ENCODE assay signal across 16 cellular contexts in the genomic region with DNA sequence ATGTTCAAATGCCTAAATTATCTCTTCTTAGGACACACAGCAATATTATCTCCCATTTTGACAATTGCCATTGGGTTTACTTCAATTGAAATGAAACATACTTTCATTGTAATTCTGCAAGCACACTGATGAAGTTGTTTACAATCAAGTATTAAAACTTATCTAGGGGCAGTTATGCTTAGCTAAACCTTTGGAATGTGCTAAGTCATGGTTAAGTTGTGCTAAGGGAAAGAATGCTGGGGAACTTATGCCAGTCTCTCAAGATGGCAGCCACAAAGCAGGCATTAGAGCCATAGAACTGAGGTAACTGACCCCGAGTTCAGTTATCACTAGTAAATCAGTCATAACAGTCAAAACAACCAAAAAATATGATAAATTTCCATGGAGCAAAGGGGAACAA. TPM values are rescaled to one million over a fixed set of nuclear protein-coding genes. Genes with fewer than 3 reads are reported as not detected.
DNase-seq lines count a peak whose midpoint lies in the region; ATAC-seq, FAIRE-seq and TF ChIP-seq lines count a peak whose summit lies in the region.
"Had no signal": no experiment of that assay in that cellular context is flagged by ENCODE, and none has a peak within 500 bp of the region (broad histone marks: within the 10 kb centered on the region; RNA-seq: fewer than 3 reads in every experiment).

No MANE protein-coding gene starts in this region.

- no peak for FAIRE-seq in H1 (lab: Jason Lieb, UNC)
- FAIRE-seq: D721Med had no signal

- no peak overlapping the region for H2AK9ac ChIP-seq in IMR-90 (replicated peaks; ENCODE audit: low read depth, low read length, poor library complexity)

- H3K14ac ChIP-seq in IMR-90 (replicated peaks; ENCODE audit: low read depth, low read length) (peak overlapping the region; percentile 2; the same call in 1 of the 2 replicates), H1 (ENCODE audit: insufficient read length) (no peak overlapping the region)

- TF ChIP-seq POLR2A in IMR-90 (IDR thresholded peaks at IDR 0.05; ENCODE audit: low read depth, low read length) = no peak
- TF ChIP-seq POLR2A in H1 (IDR thresholded peaks at IDR 0.05; ENCODE audit: control extremely low read depth in 1 of 2, low read depth in 2 of 2, low read length in 2 of 2) = no peak

- H2AFZ ChIP-seq in ACC112 (ENCODE audit: low read length, unreplicated experiment) (peak overlapping the region; percentile 3), IMR-90 (replicated peaks; ENCODE audit: low read length, poor library complexity) (no peak overlapping the region), H1 (ENCODE audit: low read length) (no peak overlapping the region)
- H2AFZ ChIP-seq: parathyroid adenoma had no signal

- H3K27me3 ChIP-seq in ACC112 (ENCODE audit: insufficient read depth, low read length) (no peaks in the 10 kb centered on the region), IMR-90 (ENCODE audit: control insufficient read depth, insufficient read depth, low read length) (no peaks in the 10 kb centered on the region), H1 (replicated peaks in 1 of 4; ENCODE audit: control insufficient read depth in 3 of 4, extremely low read depth in 1 of 4, insufficient read depth in 3 of 4, low read length in 3 of 4) (no peaks in the 10 kb centered on the region), BE2C (no peaks in the 10 kb centered on the region), WERI-Rb-1 (ENCODE audit: insufficient read depth, low read depth, severe bottlenecking) (peaks cover 37% of the 10 kb centered on the region)

- TF ChIP-seq RAD21 in IMR-90 (IDR thresholded peaks at IDR 0.05; ENCODE audit: low read length) (no peak), H1 (IDR thresholded peaks at IDR 0.05 in 1 of 2, conservative IDR thresholded peaks at IDR 0.05 in 1 of 2; ENCODE audit: low read depth in 2 of 2, low read length in 2 of 2) (no peak)

- H3K9me3 ChIP-seq in IMR-90 (ENCODE audit: control insufficient read depth, insufficient read depth, low read length) (no peaks in the 10 kb centered on the region), H1 (ENCODE audit: insufficient read depth in 2 of 2, low read depth in 1 of 2, low read length in 1 of 2) (no peaks in the 10 kb centered on the region), BE2C (no peaks in the 10 kb centered on the region), WERI-Rb-1 (ENCODE audit: severe bottlenecking) (no peaks in the 10 kb centered on the region)

- H3K4me3 ChIP-seq in ACC112 (ENCODE audit: low read depth, low read length) (no peak overlapping the region), IMR-90 (ENCODE audit: insufficient read depth, low read depth, low read length) (no peak overlapping the region), H1 (ENCODE audit: extremely low read depth in 1 of 4, insufficient read depth in 2 of 4, low read depth in 3 of 4, low read length in 4 of 4) (no peak overlapping the region), BE2C (ENCODE audit: low read depth, low read length) (no peak overlapping the region), WERI-Rb-1 (ENCODE audit: low read depth, low read length) (no peak overlapping the region)

- no TSS peak for BruUV-seq in IMR-90 (replicated peaks; lab: Mats Ljungman, UMichigan)

- ATAC-seq in IMR-90 (ENCODE audit: low read depth) = peak; percentile 83
- ATAC-seq in left colon = peak; percentile 38
- no peak for ATAC-seq in HG03045 (IDR thresholded peaks at IDR 0.05; ENCODE audit: unreplicated experiment)

- peak overlapping the region; percentile 44 for H2BK5ac ChIP-seq in IMR-90 (ENCODE audit: low read depth, low read length, poor library complexity, severe bottlenecking)
- H2BK5ac ChIP-seq in H1 (ENCODE audit: low read depth, low read length) = no peak overlapping the region

- no peaks in the 10 kb centered on the region for H3K79me1 ChIP-seq in IMR-90 (ENCODE audit: low read depth in 1 of 2, low read length in 2 of 2)
- H3K79me1 ChIP-seq in H1 (ENCODE audit: low read depth, low read length) = no peaks in the 10 kb centered on the region

- intact Hi-C loops in IMR-90 (cut with micrococcal nuclease) = no loop called here
- intact Hi-C loops in left colon (cut with DNase I, micrococcal nuclease) = no loop called here
- intact Hi-C loops in head of caudate nucleus (cut with DNase I) = no loop called here

- CTCF ChIA-PET in IMR-90 (lab: Yijun Ruan, JAX) = interaction anchor here (0.5 to 1.1 kb wide), 4 partner anchors 9 to 93 kb away, joined by 3 to 4 read pairs (median 3); no protein-coding TSS in a partner anchor
- CTCF ChIA-PET in H1 (lab: Charles Lee; ENCODE audit: partially characterized antibody) = interaction anchor here (1.1 to 1.5 kb wide), 3 partner anchors 8 to 39 kb away, joined by 3 to 4 read pairs (median 3); no protein-coding TSS in a partner anchor

- POLR2A ChIA-PET in IMR-90 (lab: Charles Lee; ENCODE audit: unreplicated experiment) = interaction anchor here (1.1 kb wide), 1 partner anchor 14 kb away, joined by 6 read pairs; no protein-coding TSS in a partner anchor
- POLR2A ChIA-PET in H1 (lab: Charles Lee; ENCODE audit: partially characterized antibody) = no interaction called here

- H3K79me2 ChIP-seq in ACC112 (ENCODE audit: control insufficient read depth, insufficient read depth, low read length, unreplicated experiment) (no peaks in the 10 kb centered on the region), H1 (ENCODE audit: control insufficient read depth in 1 of 2, insufficient read depth in 2 of 2, low read length in 2 of 2) (no peaks in the 10 kb centered on the region)
- H3K79me2 ChIP-seq: parathyroid adenoma had no signal

- H2BK12ac ChIP-seq in H1 (ENCODE audit: low read depth, low read length) = no peak overlapping the region

- H2AK5ac ChIP-seq in IMR-90 (ENCODE audit: low read depth, low read length) (no peak overlapping the region), H1 (ENCODE audit: low read depth, low read length) (no peak overlapping the region)

- peak overlapping the region; percentile 99 for H3K18ac ChIP-seq in IMR-90 (ENCODE audit: low read depth, low read length)
- H3K18ac ChIP-seq in H1 (ENCODE audit: extremely low read depth, low read length) = no peak overlapping the region

- H2BK120ac ChIP-seq in IMR-90 (ENCODE audit: low read depth, low read length) (peak overlapping the region; percentile 86), H1 (replicated peaks; ENCODE audit: low read depth, low read length) (no peak overlapping the region)

- no peaks in the 10 kb centered on the region for H3K23me2 ChIP-seq in H1 (ENCODE audit: low read depth, low read length)

- H3K4ac ChIP-seq in IMR-90 (ENCODE audit: low read depth, low read length) = peak overlapping the region; percentile 76; the same call in 1 of the 2 replicates
- no peak overlapping the region for H3K4ac ChIP-seq in H1 (replicated peaks; ENCODE audit: insufficient read length, low read depth, low read length)

- DNase-seq in IMR-90 (peak; percentile 68), H1 (ENCODE audit: low read depth in 1 of 2, low spot score in 2 of 2) (no peak), left colon (no peak), head of caudate nucleus (no peak), BE2C (no peak), WERI-Rb-1 (no peak)
- DNase-seq: activated naive CD4-positive, alpha-beta T cell treated with anti-CD3 and anti-CD28 coated beads, Interleukin-2, amount 10 ng/mL, durations not matched to agents 7 days and 5 days; effector CD4-positive, alpha-beta T cell; islet precursor cell; NCI-H446; stimulated activated CD4-positive, alpha-beta T cell treated with anti-CD3 and anti-CD28 coated beads, Interleukin-12 subunit alpha, Interleukin-12 subunit beta, amount 100 ng/mL, for 4 hours; stimulated activated naive CD4-positive, alpha-beta T cell treated with Interleukin-2 at 50 U/mL for 16 hours had no signal

- TF ChIP-seq EP300 in H1 (IDR thresholded peaks at IDR 0.05; ENCODE audit: borderline replicate concordance in 1 of 2, low read depth in 2 of 2, low read length in 2 of 2) = no peak

- dilution Hi-C loops in IMR-90 (cut with HindIII; ENCODE audit: low sequenced_read_pairs, unreplicated experiment) = no loop called here

- TF ChIP-seq CTCF in IMR-90 (conservative IDR thresholded peaks at IDR 0.05; ENCODE audit: low read depth, low read length) (no peak), H1 (IDR thresholded peaks at IDR 0.05; ENCODE audit: control extremely low read depth in 1 of 3, insufficient read depth in 1 of 3, low read depth in 1 of 3, low read length in 3 of 3) (no peak), BE2C (IDR thresholded peaks at IDR 0.05; ENCODE audit: low read depth, low read length) (no peak), WERI-Rb-1 (IDR thresholded peaks at IDR 0.05; ENCODE audit: low read depth, low read length) (no peak)

- peak overlapping the region; percentile 75; the same call in 1 of the 2 replicates for H2BK20ac ChIP-seq in IMR-90 (ENCODE audit: low read depth, low read length)
- no peak overlapping the region for H2BK20ac ChIP-seq in H1 (ENCODE audit: low read length)

- H2BK15ac ChIP-seq in IMR-90 (ENCODE audit: low read depth, low read length) (0 out of 3 replicates have a peak overlapping the region, but pooled peaks have one; percentile 1), H1 (ENCODE audit: low read length) (no peak overlapping the region)

- H3K56ac ChIP-seq in IMR-90 (ENCODE audit: extremely low read depth, insufficient read depth, low read length) (no peak overlapping the region), H1 (replicated peaks; ENCODE audit: insufficient read length, low read depth, low read length) (no peak overlapping the region)

- WGBS in IMR-90 (ENCODE audit: extremely low coverage in 2 of 2, insufficient read length in 1 of 2), 2 experiments = no CpG with 5 or more reads among the region's 1 CpG
- WGBS in H1 (ENCODE audit: extremely low coverage in 1 of 2, insufficient coverage in 1 of 2, insufficient read length in 1 of 2, insufficient replicate concordance in 2 of 2, low coverage in 1 of 2, low lambda C conversion rate in 2 of 2, missing lambda C conversion rate in 1 of 2), 2 experiments = 92% methylated on average over 1 of the region's 1 CpG; no CpG with 5 or more reads in 1 of the 2 experiments

- H4K91ac ChIP-seq in IMR-90 (ENCODE audit: insufficient read depth, low read depth, low read length) = peak overlapping the region; percentile 22
- H4K91ac ChIP-seq in H1 (replicated peaks; ENCODE audit: insufficient read length, low read length) = no peak overlapping the region

- no peaks in the 10 kb centered on the region for H3K36me3 ChIP-seq in ACC112 (ENCODE audit: insufficient read depth, low read length)
- no peaks in the 10 kb centered on the region for H3K36me3 ChIP-seq in IMR-90 (ENCODE audit: control insufficient read depth, insufficient read depth, low read length)
- no peaks in the 10 kb centered on the region for H3K36me3 ChIP-seq in H1 (ENCODE audit: control insufficient read depth in 2 of 4, insufficient read depth in 4 of 4, low read length in 3 of 4)
- no peaks in the 10 kb centered on the region; the same call in 1 of the 2 replicates for H3K36me3 ChIP-seq in BE2C
- H3K36me3 ChIP-seq in WERI-Rb-1 = no peaks in the 10 kb centered on the region

- H3K23ac ChIP-seq in IMR-90 (ENCODE audit: low read depth, low read length) (peak overlapping the region; percentile 0; the same call in 1 of the 2 replicates), H1 (ENCODE audit: insufficient read length) (no peak overlapping the region)

- H4K5ac ChIP-seq in IMR-90 (ENCODE audit: low read depth, low read length) (peak overlapping the region; percentile 97), H1 (ENCODE audit: insufficient read length, low read depth, low read length) (no peak overlapping the region)

- in situ Hi-C loops in IMR-90 (cut with MboI; ENCODE audit: low sequenced_read_pairs) = no loop called here

- H3K4me1 ChIP-seq in ACC112 (ENCODE audit: control insufficient read depth, insufficient read depth, low read length, unreplicated experiment) (peaks cover 27% of the 10 kb centered on the region), IMR-90 (ENCODE audit: control insufficient read depth, insufficient read depth, low read length) (peaks cover 11% of the 10 kb centered on the region), H1 (replicated peaks in 1 of 4; ENCODE audit: control insufficient read depth in 3 of 4, insufficient read depth in 4 of 4, low read length in 3 of 4) (no peaks in the 10 kb centered on the region), BE2C (peaks cover 41% of the 10 kb centered on the region)
- H3K4me1 ChIP-seq: parathyroid adenoma had no signal

- H3K4me2 ChIP-seq in IMR-90 (ENCODE audit: low read depth, low read length) = peak overlapping the region; percentile 27; the same call in 1 of the 2 replicates
- H3K4me2 ChIP-seq in H1 (ENCODE audit: insufficient read depth in 1 of 2, low read depth in 2 of 2, low read length in 2 of 2) = no peak overlapping the region

- no peaks in the 10 kb centered on the region for H4K20me1 ChIP-seq in IMR-90 (ENCODE audit: insufficient read depth, low read length)
- H4K20me1 ChIP-seq in H1 (replicated peaks in 1 of 2; ENCODE audit: control insufficient read depth in 1 of 2, insufficient read depth in 2 of 2, low read length in 2 of 2) = no peaks in the 10 kb centered on the region

- peak overlapping the region; percentile 41 to 63; a peak in 3 of 4 replicates for H4K8ac ChIP-seq in IMR-90 (ENCODE audit: low read depth in 2 of 2, low read length in 2 of 2)
- no peak overlapping the region for H4K8ac ChIP-seq in H1 (ENCODE audit: extremely low read depth, insufficient read depth, low read length)

- H3K9me1 ChIP-seq in IMR-90 (ENCODE audit: insufficient read depth, low read length) = peaks cover 3% of the 10 kb centered on the region; the same call in 1 of the 2 replicates

- H3K27ac ChIP-seq in ACC112 (ENCODE audit: low read depth, low read length) = no peak overlapping the region
- peak overlapping the region; percentile 61; the same call in 1 of the 2 replicates for H3K27ac ChIP-seq in IMR-90 (ENCODE audit: insufficient read depth, low read length)
- H3K27ac ChIP-seq in H1 (ENCODE audit: low read depth, low read length) = no peak overlapping the region
- H3K27ac ChIP-seq in WERI-Rb-1 = no peak overlapping the region
- H3K27ac ChIP-seq: parathyroid adenoma had no signal

- H3K9ac ChIP-seq in IMR-90 (ENCODE audit: low read depth, low read length) (no peak overlapping the region), H1 (replicated peaks in 1 of 4; ENCODE audit: extremely low read depth in 1 of 4, low read depth in 3 of 4, low read length in 3 of 4) (no peak overlapping the region)
- H3K9ac ChIP-seq: parathyroid adenoma had no signal

RNA-seq across cellular contexts. Expression of a gene that starts 59.1 kb away (rescaled TPM):
- total RNA-seq in IMR-90 (2012; rRNA removed) = 280 and 281 TPM in 2 replicates
- polyA plus RNA-seq in IMR-90 (2012; rRNA removed) = 153 and 178 TPM in 2 replicates
- 55.3 and 126 TPM in 2 replicates for polyA plus RNA-seq in IMR-90 (2012; cell fraction: cytosol; rRNA removed)
- polyA plus RNA-seq in IMR-90 (2012; cell fraction: nucleus; rRNA removed; ENCODE audit: low replicate concordance) = 66.2 and 102 TPM in 2 replicates
- total RNA-seq in H1 (2021; fragmentation: NEBNext Ultra II Directional; extraction: Animal tissue kit (Norgen Biotek cat#: 25700)) = 1.1 and 1.5 TPM in 2 replicates
- 0.74 and 1.3 TPM in 2 replicates for polyA plus RNA-seq in H1 (2011; rRNA removed)
- 0.61 TPM for polyA plus RNA-seq in H1 (2011; cell fraction: cytosol; rRNA removed)
- polyA plus RNA-seq in H1 (2011; cell fraction: nucleus; rRNA removed) = 1.7 TPM
- polyA plus RNA-seq in H1 (2012, experiment 1 of 2) = 0.68 to 1.6 TPM (median 0.88 TPM) in 4 replicates
- 0.22 TPM for polyA plus RNA-seq in H1 (2012, experiment 2 of 2)
- polyA plus RNA-seq in H1 (2013, experiment 1 of 2) = 3.0 TPM
- 3.1 TPM for polyA plus RNA-seq in H1 (2013, experiment 2 of 2)
- 0.38 and 2.9 TPM in 2 replicates for polyA minus RNA-seq in H1 (2011; rRNA and poly(A)+ RNA removed)
- polyA minus RNA-seq in H1 (2011; cell fraction: cytosol; rRNA and poly(A)+ RNA removed) = not detected
- polyA minus RNA-seq in H1 (2011; cell fraction: nucleus; rRNA and poly(A)+ RNA removed) = 1.3 TPM
- total RNA-seq in left colon = 10 to 100 TPM; 47.8 to 49.8 TPM
- polyA plus RNA-seq in BE2C (2012; ENCODE audit: insufficient read depth, insufficient read length, low read depth) = 6.8 TPM

Comparison
In these comparisons a context has a peak if more than half of its experiments do, and no peak if none do; other contexts are left out.
1. RNA of a gene that starts 59.1 kb away (total RNA-seq): 280 to 281 TPM in IMR-90 and 47.8 to 49.8 TPM in left colon; 1.1 to 1.5 TPM in H1; every median in the first group is over 10 times any median in the second.